Comparison of ENCODE assay signal across 1 cellular context in genomic region chr3:130894130-130894872, GRCh38.
A peak's percentile ranks its signal among the peaks of the same experiment; 100 is the strongest.
TF ChIP-seq lines count a peak whose summit lies in the region.

No MANE protein-coding gene starts in this region.

TF ChIP-seq in GM12878, 131 proteins besides CTCF, POLR2A, EP300 and RAD21 (continued from another document):
- TF ChIP-seq JUNB (IDR thresholded peaks at IDR 0.05) (no peak), BRCA1 (IDR thresholded peaks at IDR 0.05; ENCODE audit: low read depth, low read length) (no peak), SUZ12 (IDR thresholded peaks at IDR 0.05; ENCODE audit: unreplicated experiment) (no peak), CEBPZ (IDR thresholded peaks at IDR 0.05; ENCODE audit: low read depth, low read length) (no peak), IRF5 (IDR thresholded peaks at IDR 0.05; ENCODE audit: borderline replicate concordance) (no peak), CBX5 (IDR thresholded peaks at IDR 0.05; ENCODE audit: low read depth) (no peak), ZNF207 (IDR thresholded peaks at IDR 0.05; ENCODE audit: borderline replicate concordance) (no peak), NFXL1 (IDR thresholded peaks at IDR 0.05; ENCODE audit: borderline replicate concordance) (no peak), PAX5 (IDR thresholded peaks at IDR 0.05; ENCODE audit: borderline replicate concordance, low read depth, low read length) (no peak), BHLHE40 (IDR thresholded peaks at IDR 0.05; ENCODE audit: borderline replicate concordance in 1 of 2, low read depth in 2 of 2, low read length in 1 of 2) (0 out of 4 replicates have a peak, but pooled peaks of 1 of the 2 experiments have one; percentile 4), RELB (IDR thresholded peaks at IDR 0.05; ENCODE audit: low read depth) (peak; percentile 34; the same call in 1 of the 2 replicates), POLR2AphosphoS2 (IDR thresholded peaks at IDR 0.05; ENCODE audit: low read depth, low read length) (no peak), BACH1 (IDR thresholded peaks at IDR 0.05; ENCODE audit: borderline replicate concordance) (no peak), LARP7 (IDR thresholded peaks at IDR 0.05) (no peak), HDAC2 (IDR thresholded peaks at IDR 0.05) (no peak), ASH2L (IDR thresholded peaks at IDR 0.05; ENCODE audit: borderline replicate concordance, low read depth) (no peak), SP1 (IDR thresholded peaks at IDR 0.05; ENCODE audit: low read depth, low read length) (no peak), MAX (IDR thresholded peaks at IDR 0.05; ENCODE audit: low read depth, low read length) (no peak; the same call in none of the 2 replicates), ZBTB11 (CRISPR knock-in tag; IDR thresholded peaks at IDR 0.05) (no peak), CREB1 (IDR thresholded peaks at IDR 0.05; ENCODE audit: low read depth) (no peak), ZBTB33 (IDR thresholded peaks at IDR 0.05) (no peak), CBX3 (IDR thresholded peaks at IDR 0.05; ENCODE audit: borderline replicate concordance, low read depth) (no peak), IKZF1 (conservative IDR thresholded peaks at IDR 0.05) (peak; percentile 29; the same call in 1 of the 2 replicates), SPI1 (IDR thresholded peaks at IDR 0.05; ENCODE audit: borderline replicate concordance, insufficient read depth, low read depth, low read length) (no peak), STAT3 (IDR thresholded peaks at IDR 0.05; ENCODE audit: low read depth, low read length) (no peak), CHD4 (IDR thresholded peaks at IDR 0.05) (no peak)
